In genomic region chr9:120418315-120418714, GRCh38 we compare ENCODE assay signal across 30 cellular contexts.
"Had no signal": no experiment of that assay in that cellular context is flagged by ENCODE, and none has a peak within 500 bp of the region (broad histone marks: within the 10 kb centered on the region; RNA-seq: fewer than 3 reads in every experiment).

No MANE protein-coding gene starts in this region.

- DNase-seq: natural killer cell; occipital lobe; ovary; posterior cingulate gyrus; psoas muscle; right cardiac atrium; spleen; stimulated activated CD4-positive, alpha-beta T cell treated with anti-CD3 and anti-CD28 coated beads, Interleukin-12 subunit alpha, Interleukin-12 subunit beta, amount 100 ng/mL, for 4 hours; stimulated activated CD4-positive, alpha-beta T cell treated with anti-CD3 and anti-CD28 coated beads, Interleukin-1b, Interleukin-23, amount 100 ng/mL, for 48 hours; stimulated activated CD4-positive, alpha-beta T cell treated with anti-CD3 and anti-CD28 coated beads, Interleukin-4, amount 100 ng/mL, for 1 hour; stimulated activated CD4-positive, alpha-beta T cell treated with anti-CD3 and anti-CD28 coated beads, Interleukin-4, amount 100 ng/mL, for 4 hours; stimulated activated CD8-positive, alpha-beta memory T cell treated with anti-CD3 and anti-CD28 coated beads, Interleukin-4, amount 100 ng/mL, for 48 hours; stimulated activated naive CD4-positive, alpha-beta T cell; stimulated activated naive CD8-positive, alpha-beta T cell treated with anti-CD3 and anti-CD28 coated beads, Interleukin-15, amount 100 ng/mL, for 72 hours; stimulated activated naive CD8-positive, alpha-beta T cell treated with anti-CD3 and anti-CD28 coated beads, Interleukin-15, Interleukin-2, amounts not matched to agents 100 U/mL and 50 U/mL, for 24 hours; testis; tibial artery; transverse colon; upper lobe of right lung; uterus had no signal

- H3K4me1 Mint-ChIP-seq: stimulated activated naive CD8-positive, alpha-beta T cell treated with anti-CD3 and anti-CD28 coated beads, Interleukin-15, amount 100 ng/mL, for 72 hours had no signal

- H3K36me3 ChIP-seq: neural progenitor cell, ovary, transverse colon, uterus had no signal

- H3K27me3 Mint-ChIP-seq: progenitor cell of endocrine pancreas; stimulated activated memory B cell treated with anti-CD40 and anti-IgM and Interleukin-4, amounts not matched to agents 10 μg/mL and 1 μg/mL and 100 μg/mL, for 72 hours; stimulated activated naive CD8-positive, alpha-beta T cell treated with anti-CD3 and anti-CD28 coated beads, Interleukin-15, amount 100 ng/mL, for 72 hours; type B pancreatic cell had no signal

- H3K9me3 ChIP-seq: ovary, psoas muscle, spleen, suprapubic skin, testis, tibial artery, transverse colon, upper lobe of right lung, uterus had no signal

- H3K79me2 ChIP-seq: parathyroid adenoma had no signal

- H2AFZ ChIP-seq: neural progenitor cell, parathyroid adenoma had no signal

- H3K4me3 Mint-ChIP-seq: natural killer cell; nephron; neural progenitor cell; stimulated activated memory B cell treated with anti-CD40 and anti-IgM and Interleukin-4, amounts not matched to agents 10 μg/mL and 1 μg/mL and 100 μg/mL, for 72 hours; stimulated activated naive CD8-positive, alpha-beta T cell treated with anti-CD3 and anti-CD28 coated beads, Interleukin-15, amount 100 ng/mL, for 72 hours; type B pancreatic cell had no signal

- H3K9me3 Mint-ChIP-seq: natural killer cell; nephron; neural progenitor cell; stimulated activated memory B cell treated with anti-CD40 and anti-IgM and Interleukin-4, amounts not matched to agents 10 μg/mL and 1 μg/mL and 100 μg/mL, for 72 hours; stimulated activated naive CD8-positive, alpha-beta T cell treated with anti-CD3 and anti-CD28 coated beads, Interleukin-15, amount 100 ng/mL, for 72 hours; type B pancreatic cell had no signal

- ATAC-seq: natural killer cell; psoas muscle; right cardiac atrium; sciatic nerve; stimulated activated memory B cell treated with anti-CD40 and anti-IgM and Interleukin-4, amounts not matched to agents 10 μg/mL and 1 μg/mL and 100 μg/mL, for 72 hours; stimulated activated naive CD8-positive, alpha-beta T cell treated with anti-CD3 and anti-CD28 coated beads, Interleukin-15, amount 100 ng/mL, for 72 hours; stimulated activated naive CD8-positive, alpha-beta T cell treated with anti-CD3 and anti-CD28 coated beads, Interleukin-15, Interleukin-2, amounts not matched to agents 100 U/mL and 50 U/mL, for 24 hours; upper lobe of right lung had no signal

- H3K4me2 ChIP-seq: neural progenitor cell had no signal

- H3K4me3 ChIP-seq: neural progenitor cell, ovary, psoas muscle, skin epidermis, smooth muscle cell, spleen, suprapubic skin, testis, tibial artery, transverse colon, upper lobe of right lung, uterus had no signal

- H3K27me3 ChIP-seq: neural progenitor cell, ovary, spleen, suprapubic skin, testis, tibial artery, transverse colon, upper lobe of right lung, uterus had no signal

- H3K27ac Mint-ChIP-seq: natural killer cell; nephron; neural progenitor cell; progenitor cell of endocrine pancreas; stimulated activated memory B cell treated with anti-CD40 and anti-IgM and Interleukin-4, amounts not matched to agents 10 μg/mL and 1 μg/mL and 100 μg/mL, for 72 hours; stimulated activated naive CD8-positive, alpha-beta T cell treated with anti-CD3 and anti-CD28 coated beads, Interleukin-15, amount 100 ng/mL, for 72 hours; type B pancreatic cell had no signal

- H3K27ac ChIP-seq: neural progenitor cell, ovary, parathyroid adenoma, psoas muscle, skin epidermis, spleen, suprapubic skin, testis, tibial artery, transverse colon, upper lobe of right lung, uterus had no signal

- H3K9ac ChIP-seq: neural progenitor cell, parathyroid adenoma had no signal

- H3K4me1 ChIP-seq: parathyroid adenoma, psoas muscle, spleen, suprapubic skin, testis, tibial artery, transverse colon, upper lobe of right lung, uterus had no signal
